ENCODE assay signal across 1 cellular context in the genomic region with DNA sequence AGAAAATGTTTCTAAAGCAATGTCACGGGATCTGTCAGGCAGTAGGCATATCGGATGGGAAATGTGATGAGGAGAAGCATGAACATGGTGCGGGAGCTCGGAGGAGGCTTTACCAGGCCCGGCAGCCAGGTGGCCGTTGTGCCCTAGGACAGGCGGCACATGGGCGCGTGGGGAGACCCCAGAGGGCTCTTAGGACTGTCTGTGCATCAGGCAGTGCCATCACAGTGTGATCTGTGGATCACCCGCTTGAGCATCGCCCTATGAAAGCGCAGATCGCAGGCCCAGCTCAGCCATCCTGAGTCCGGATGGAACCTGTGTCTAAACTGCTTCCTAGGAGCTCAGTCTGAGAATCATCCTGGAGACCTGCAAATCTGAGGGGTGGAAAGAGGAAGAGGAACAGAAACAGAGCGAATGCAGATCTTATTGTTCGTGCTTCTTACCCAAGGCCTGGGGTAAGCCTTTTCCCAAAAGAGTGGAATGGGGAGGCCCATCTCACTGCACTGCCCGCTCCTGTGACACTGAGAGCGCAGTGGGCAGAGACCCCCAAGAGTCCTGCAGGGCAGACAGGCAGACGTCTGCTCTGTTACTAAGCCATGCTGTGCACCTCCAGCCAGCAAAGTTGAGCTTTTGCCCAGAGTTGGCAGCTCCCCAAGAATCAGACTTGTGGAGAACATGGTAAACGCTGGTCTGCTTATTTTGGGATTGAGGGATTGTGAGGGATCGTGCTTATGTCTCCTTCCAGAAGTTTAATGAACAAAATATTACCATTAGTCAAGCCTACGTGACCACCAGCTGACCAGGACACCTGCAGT.
TF ChIP-seq lines count a peak whose summit lies in the region.

No MANE protein-coding gene starts in this region.

TF ChIP-seq in IMR-90, 13 proteins besides CTCF, POLR2A, EP300 and RAD21 (continued from another document):
- TF ChIP-seq ELK1 (IDR thresholded peaks at IDR 0.05; ENCODE audit: borderline replicate concordance, low read depth, low read length): no peak
